In genomic region chr3:154428369-154429206, GRCh38 we compare ENCODE assay signal across 12 cellular contexts. TPM values are rescaled to one million over a fixed set of nuclear protein-coding genes. Genes with fewer than 3 reads are reported as not detected.
A peak's percentile ranks its signal among the peaks of the same experiment; 100 is the strongest.
DNase-seq lines count a peak whose midpoint lies in the region; ATAC-seq, FAIRE-seq and TF ChIP-seq lines count a peak whose summit lies in the region.
"Had no signal": no experiment of that assay in that cellular context is flagged by ENCODE, and none has a peak within 500 bp of the region (broad histone marks: within the 10 kb centered on the region; RNA-seq: fewer than 3 reads in every experiment).

No MANE protein-coding gene starts in this region.

- peaks cover 25% of the 10 kb centered on the region for H3K27me3 ChIP-seq in keratinocyte (ENCODE audit: control insufficient read depth, extremely low read depth, insufficient read depth, low read length)

- H3K27me3 Mint-ChIP-seq in stimulated activated naive CD8-positive, alpha-beta T cell treated with anti-CD3 and anti-CD28 coated beads, Interleukin-15, amount 100 ng/mL, for 72 hours: peaks cover 40% of the 10 kb centered on the region

- H3K9me3 Mint-ChIP-seq in stimulated activated naive CD8-positive, alpha-beta T cell treated with anti-CD3 and anti-CD28 coated beads, Interleukin-15, amount 100 ng/mL, for 72 hours: no peaks in the 10 kb centered on the region
- peaks cover 0 to 3% of the 10 kb centered on the region in 2 donors for H3K9me3 Mint-ChIP-seq in activated naive CD4-positive, alpha-beta T cell treated with anti-CD3 and anti-CD28 coated beads, Interleukin-2, amount 50 U/mL, for 72 hours

- H3K4me3 Mint-ChIP-seq in stimulated activated naive CD8-positive, alpha-beta T cell treated with anti-CD3 and anti-CD28 coated beads, Interleukin-15, amount 100 ng/mL, for 72 hours: no peak overlapping the region

- peaks cover 15% of the 10 kb centered on the region for H3K4me1 Mint-ChIP-seq in stimulated activated naive CD8-positive, alpha-beta T cell treated with anti-CD3 and anti-CD28 coated beads, Interleukin-15, amount 100 ng/mL, for 72 hours

- no peak overlapping the region for H2AFZ ChIP-seq in keratinocyte (ENCODE audit: control insufficient read depth, low read length)

- DNase-seq in DMS53 (lab: John Stamatoyannopoulos, UW) (peak; percentile 52), DMS53 treated with DMSO at 0.1 percent for 48 hours (lab: John Stamatoyannopoulos, UW; ENCODE audit: unreplicated experiment) (no peak), astrocyte of the hippocampus (ENCODE audit: low read depth, low spot score) (peak; percentile 20), keratinocyte (ENCODE audit: low read depth, low spot score) (no peak)
- no peak for DNase-seq in stimulated activated naive CD8-positive, alpha-beta T cell treated with anti-CD3 and anti-CD28 coated beads, Interleukin-15, amount 100 ng/mL, for 72 hours
- DNase-seq in activated naive CD4-positive, alpha-beta T cell treated with anti-CD3 and anti-CD28 coated beads, Interleukin-2, amount 50 U/mL, for 72 hours (ENCODE audit: low spot score in 2 of 2): no peak
- DNase-seq: 8988T, IMR-90, SHP77 had no signal

- peaks cover 11 to 13% of the 10 kb centered on the region in 2 donors for H3K36me3 Mint-ChIP-seq in activated naive CD4-positive, alpha-beta T cell treated with anti-CD3 and anti-CD28 coated beads, Interleukin-2, amount 50 U/mL, for 72 hours

- peak; percentile 9 for ATAC-seq in stimulated activated naive CD8-positive, alpha-beta T cell treated with anti-CD3 and anti-CD28 coated beads, Interleukin-15, amount 100 ng/mL, for 72 hours
- ATAC-seq in activated naive CD4-positive, alpha-beta T cell treated with anti-CD3 and anti-CD28 coated beads, Interleukin-2, amount 50 U/mL, for 72 hours: no peak
- ATAC-seq in GM19324 (IDR thresholded peaks at IDR 0.05; ENCODE audit: low FRiP score, unreplicated experiment): no peak
- ATAC-seq in HG03097 (IDR thresholded peaks at IDR 0.05; ENCODE audit: low FRiP score, unreplicated experiment): no peak

- no peak overlapping the region for H3K27ac ChIP-seq in keratinocyte (ENCODE audit: control insufficient read depth, insufficient read depth, low read length)

- dilution Hi-C loops in keratinocyte (cut with MboI; ENCODE audit: extremely low pct_ligation_motif_present, low sequenced_read_pairs): no loop called here

- no peaks in the 10 kb centered on the region for H3K9me3 ChIP-seq in keratinocyte (ENCODE audit: control insufficient read depth, low read depth, low read length)

- H3K27ac Mint-ChIP-seq in stimulated activated naive CD8-positive, alpha-beta T cell treated with anti-CD3 and anti-CD28 coated beads, Interleukin-15, amount 100 ng/mL, for 72 hours: no peak overlapping the region
- H3K27ac Mint-ChIP-seq in activated naive CD4-positive, alpha-beta T cell treated with anti-CD3 and anti-CD28 coated beads, Interleukin-2, amount 50 U/mL, for 72 hours: peak overlapping the region in 1 of 2 donors; percentile 33

- peak in 1 of 3 experiments; percentile 16 for TF ChIP-seq CTCF in keratinocyte (optimal IDR thresholded peaks at IDR 0.05 in 1 of 3, IDR thresholded peaks at IDR 0.05 in 1 of 3, conservative IDR thresholded peaks at IDR 0.05 in 1 of 3; ENCODE audit: extremely low read depth in 1 of 3, insufficient read depth in 2 of 3, low read length in 3 of 3)

- H3K4me2 ChIP-seq in keratinocyte (ENCODE audit: control insufficient read depth, extremely low read depth, insufficient read depth, low read depth, low read length): peak overlapping the region; percentile 76

- no peaks in the 10 kb centered on the region for H3K79me2 ChIP-seq in keratinocyte (ENCODE audit: control insufficient read depth, insufficient read depth, low read length)

- no peaks in the 10 kb centered on the region for H3K9me1 ChIP-seq in keratinocyte (ENCODE audit: control insufficient read depth, extremely low read depth, insufficient read depth, low read length)

- FAIRE-seq in keratinocyte (lab: Jason Lieb, UNC): no peak

- H3K36me3 ChIP-seq in keratinocyte (ENCODE audit: control insufficient read depth in 2 of 2, extremely low read depth in 1 of 2, insufficient read depth in 2 of 2, low read length in 2 of 2): no peaks in the 10 kb centered on the region

- no peak overlapping the region for H3K9ac ChIP-seq in keratinocyte (ENCODE audit: control insufficient read depth, extremely low read depth, insufficient read depth, low read length)

- H4K20me1 ChIP-seq in keratinocyte (ENCODE audit: control insufficient read depth, extremely low read depth, insufficient read depth, low read length): no peaks in the 10 kb centered on the region

- H3K4me1 ChIP-seq in keratinocyte (ENCODE audit: control insufficient read depth, extremely low read depth, insufficient read depth, low read length): no peaks in the 10 kb centered on the region

- peak overlapping the region in 2 of 3 experiments; percentile 20 to 44 for H3K4me3 ChIP-seq in keratinocyte (ENCODE audit: control insufficient read depth in 2 of 3, extremely low read depth in 1 of 3, insufficient read depth in 2 of 3, low read depth in 1 of 3, low read length in 3 of 3)

RNA-seq across cellular contexts. Expression of gene GPR149, which starts 1.4 kb away (rescaled TPM):
- polyA plus RNA-seq in keratinocyte: not detected in 3 replicates
- polyA plus RNA-seq in keratinocyte (2011; ENCODE audit: low read depth): not detected
- not detected in 2 replicates for polyA plus RNA-seq in keratinocyte (2011; cell fraction: cytosol; rRNA removed)
- polyA plus RNA-seq in keratinocyte (2011; cell fraction: nucleus; rRNA removed): not detected in 2 replicates
- not detected in 2 replicates for polyA plus RNA-seq in keratinocyte (2012; ENCODE audit: low replicate concordance)
- polyA minus RNA-seq in keratinocyte: not detected in 3 replicates
- polyA minus RNA-seq in keratinocyte (2011; cell fraction: cytosol; rRNA and poly(A)+ RNA removed): not detected
- polyA minus RNA-seq in keratinocyte (2011; cell fraction: nucleus; rRNA and poly(A)+ RNA removed): not detected in 2 replicates
- total RNA-seq in activated naive CD4-positive, alpha-beta T cell treated with anti-CD3 and anti-CD28 coated beads, Interleukin-2, amount 50 U/mL, for 72 hours: not detected
- total RNA-seq: IMR-90, myocyte had no signal
- polyA plus RNA-seq: IMR-90 had no signal

Comparison
In these comparisons a context has a peak if more than half of its experiments do, and no peak if none do; other contexts are left out.
1. DNase-seq: peak in DMS53 (single experiment) and astrocyte of the hippocampus (single experiment); none in DMS53 treated with DMSO at 0.1 percent for 48 hours (single experiment), keratinocyte (single experiment), stimulated activated naive CD8-positive, alpha-beta T cell treated with anti-CD3 and anti-CD28 coated beads, Interleukin-15, amount 100 ng/mL, for 72 hours (0 of 2) and activated naive CD4-positive, alpha-beta T cell treated with anti-CD3 and anti-CD28 coated beads, Interleukin-2, amount 50 U/mL, for 72 hours (0 of 2).